8 cellular contexts compared by ENCODE assay signal in the genomic region with DNA sequence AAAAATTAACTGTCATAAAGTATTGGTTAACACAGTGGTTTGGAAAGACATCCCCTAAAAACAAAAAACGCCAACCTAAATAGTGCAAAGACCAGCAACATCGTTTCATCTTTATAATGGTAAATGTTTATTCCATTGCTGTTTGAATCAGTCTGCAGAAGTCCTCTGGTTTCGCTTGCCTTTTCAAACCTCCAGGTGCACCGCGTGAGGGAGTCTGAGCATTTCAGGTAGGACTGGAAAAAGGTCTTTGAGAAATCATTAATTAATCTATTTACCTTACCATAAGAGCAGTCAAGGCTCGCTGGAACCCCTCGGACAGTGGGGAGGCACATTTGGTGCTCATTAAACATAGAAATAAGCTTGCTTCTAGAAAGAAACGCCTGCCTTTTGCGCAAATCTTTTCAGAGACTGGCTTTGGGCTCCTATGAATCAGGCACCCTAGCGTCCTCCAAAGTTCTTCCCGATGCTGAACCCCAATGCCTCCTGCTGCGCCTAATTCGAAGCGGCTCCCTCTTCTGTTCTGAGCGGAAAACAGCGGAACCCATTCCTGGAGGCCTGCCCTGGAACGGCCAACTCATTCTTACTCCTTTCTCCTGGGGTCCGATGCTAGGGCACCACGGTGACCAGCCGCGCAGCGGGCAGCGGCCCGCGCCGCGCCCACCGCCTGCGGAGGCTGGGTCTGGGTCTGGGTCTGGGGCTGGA. TPM values are rescaled to one million over a fixed set of nuclear protein-coding genes. Genes with fewer than 3 reads are reported as not detected.
DNase-seq lines count a peak whose midpoint lies in the region; ATAC-seq and TF ChIP-seq lines count a peak whose summit lies in the region.

No MANE protein-coding gene starts in this region.

- H3K4me1 ChIP-seq in right lobe of liver = peaks cover 0 to 7% (median 0%) of the 10 kb centered on the region in 4 donors

- H3K27me3 Mint-ChIP-seq in brain = peaks cover 74% of the 10 kb centered on the region

- H3K9me3 ChIP-seq in right lobe of liver = peaks cover 0 to 5% (median 0%) of the 10 kb centered on the region in 4 donors

- H3K27me3 ChIP-seq in H7 (ENCODE audit: control insufficient read depth, insufficient read depth, low read length) (peaks cover 34% of the 10 kb centered on the region), right lobe of liver (no peaks in the 10 kb centered on the region)

- H3K36me3 ChIP-seq in H7 (replicated peaks; ENCODE audit: control insufficient read depth, insufficient read depth, low read length) (no peaks in the 10 kb centered on the region), right lobe of liver (no peaks in the 10 kb centered on the region)

- intact Hi-C loops in right lobe of liver (cut with DNase I) = loop anchor here in 1 of 2 donors (10.0 kb wide), 1 partner anchor 546 kb away; no protein-coding TSS in a partner anchor

- WGBS in right lobe of liver (ENCODE audit: insufficient coverage, low coverage, low lambda C conversion rate, missing lambda C conversion rate) = 5% methylated on average over 17 of the region's 29 CpGs

- ATAC-seq in right lobe of liver = peak; percentile 48 to 59 (median 54)

- H3K36me3 Mint-ChIP-seq in brain = no peaks in the 10 kb centered on the region

- H3K4me3 ChIP-seq in H7 (ENCODE audit: insufficient read depth, low read depth, low read length) (peak overlapping the region; percentile 47), right lobe of liver (peak overlapping the region; percentile 30 to 38 (median 33))

- DNase-seq in AG20443 (ENCODE audit: low spot score) = peak; percentile 44
- peak; percentile 19 for DNase-seq in H7
- DNase-seq in right lobe of liver = peak in 1 of 3 donors; percentile 32
- no peak for DNase-seq in middle frontal gyrus (ENCODE audit: extremely low spot score, low spot score)
- DNase-seq in NCI-H187 (lab: John Stamatoyannopoulos, UW) = no peak
- no peak for DNase-seq in T-helper 1 cell
- DNase-seq in Ammon's horn (ENCODE audit: low spot score) = no peak

- no peak for TF ChIP-seq POLR2A in right lobe of liver (IDR thresholded peaks at IDR 0.05)

- peaks cover 5 to 9% (median 8%) of the 10 kb centered on the region in 5 experiments for H3K9me3 Mint-ChIP-seq in brain

- no peak overlapping the region for H3K27ac Mint-ChIP-seq in brain

- TF ChIP-seq CTCF in brain (conservative IDR thresholded peaks at IDR 0.05) (no peak), right lobe of liver (IDR thresholded peaks at IDR 0.05) (no peak)

- peaks cover 11% of the 10 kb centered on the region for H3K4me1 Mint-ChIP-seq in brain

- no peak overlapping the region for H3K27ac ChIP-seq in right lobe of liver

- peak overlapping the region; percentile 74 to 83 (median 77) for H3K4me3 Mint-ChIP-seq in brain

RNA-seq across cellular contexts. Expression of gene MTUS2, which starts 0.9 kb away (rescaled TPM):
- total RNA-seq in H7 (2014; rRNA removed; shearing (Covaris generic)) = 0.04 and 0.17 TPM in 2 replicates
- 3.2 TPM for polyA plus RNA-seq in brain (ENCODE audit: insufficient read depth, low read depth, low replicate concordance)
- total RNA-seq in right lobe of liver = 1 to 10 TPM in 3 of 6 experiments, under 1 TPM in 3; 0.15 to 2.2 (median 0.98) TPM

Comparison
In these comparisons a context has a peak if more than half of its experiments do, and no peak if none do; other contexts are left out.
1. DNase-seq: peak in AG20443 (single experiment) and H7 (single experiment); none in middle frontal gyrus (single experiment), NCI-H187 (0 of 2), T-helper 1 cell (0 of 5) and Ammon's horn (single experiment).